Comparison of ENCODE assay signal across 8 cellular contexts in the genomic region with DNA sequence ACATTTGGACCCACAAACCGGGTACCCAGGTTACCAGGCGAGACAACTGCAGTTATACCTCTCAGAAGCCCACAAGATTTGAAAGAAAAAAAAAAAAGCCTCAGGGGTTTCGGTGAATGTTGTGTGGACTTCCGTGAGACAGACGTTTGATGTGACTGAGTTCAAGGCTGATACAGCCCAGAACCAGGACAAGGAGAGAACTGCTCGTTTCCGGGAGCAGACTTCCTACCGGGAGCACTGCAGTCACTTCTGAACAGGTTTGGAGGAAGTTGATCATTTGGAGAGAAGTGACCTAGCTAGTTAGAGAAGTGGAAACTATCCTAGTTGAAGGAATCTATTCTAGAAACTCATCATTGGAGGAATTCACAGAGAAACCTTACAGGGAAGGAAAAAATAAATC. TPM values are rescaled to one million over a fixed set of nuclear protein-coding genes. Genes with fewer than 3 reads are reported as not detected.
DNase-seq lines count a peak whose midpoint lies in the region; ATAC-seq and TF ChIP-seq lines count a peak whose summit lies in the region.

No MANE protein-coding gene starts in this region.

- intact Hi-C loops in left ventricle myocardium inferior (cut with micrococcal nuclease) (loop anchor here (10.0 kb wide), 1 partner anchor 52 kb away; a partner anchor contains a TSS), cardiac septum (cut with DNase I) (no loop called here), uterus (cut with DNase I; ENCODE audit: low total_unique reads) (no loop called here)

- H3K27ac ChIP-seq in left ventricle myocardium inferior (replicated peaks), result peak overlapping the region; percentile 99
- H3K27ac ChIP-seq in lung (ENCODE audit: low read depth in 1 of 2, low read length in 1 of 2), result peak overlapping the region in 1 of 2 donors; percentile 63
- peak overlapping the region; percentile 96 to 99 for H3K27ac ChIP-seq in uterus

- H3K27ac Mint-ChIP-seq in activated naive CD8-positive, alpha-beta T cell, result peak overlapping the region; percentile 99

- no peaks in the 10 kb centered on the region for H3K9me3 Mint-ChIP-seq in activated naive CD8-positive, alpha-beta T cell (ENCODE audit: low read depth)

- ATAC-seq in lung (ENCODE audit: insufficient read depth, low FRiP score), result no peak

- H3K4me3 ChIP-seq in left ventricle myocardium inferior, result peak overlapping the region; percentile 77
- peak overlapping the region; percentile 33 for H3K4me3 ChIP-seq in lung
- H3K4me3 ChIP-seq in uterus, result peak overlapping the region; percentile 57 to 77

- H3K27me3 ChIP-seq in left ventricle myocardium inferior (ENCODE audit: low read depth) (no peaks in the 10 kb centered on the region), lung (ENCODE audit: control insufficient read depth, insufficient read depth) (no peaks in the 10 kb centered on the region), uterus (no peaks in the 10 kb centered on the region)

- H3K27me3 Mint-ChIP-seq in activated naive CD8-positive, alpha-beta T cell, result no peaks in the 10 kb centered on the region

- WGBS in lung, 2 donors, result 13 to 17% methylated on average over 8 of the region's 8 CpGs

- TF ChIP-seq CTCF in left ventricle myocardium inferior (IDR thresholded peaks at IDR 0.05; ENCODE audit: borderline replicate concordance), result no peak
- TF ChIP-seq CTCF in lung (IDR thresholded peaks at IDR 0.05; ENCODE audit: control extremely low read depth, extremely low read depth), result no peak
- TF ChIP-seq CTCF in uterus (IDR thresholded peaks at IDR 0.05), result no peak

- no peaks in the 10 kb centered on the region for H3K36me3 ChIP-seq in left ventricle myocardium inferior
- H3K36me3 ChIP-seq in lung (ENCODE audit: control insufficient read depth in 2 of 2, insufficient read depth in 2 of 2, low read length in 2 of 2), result no peaks in the 10 kb centered on the region
- no peaks in the 10 kb centered on the region for H3K36me3 ChIP-seq in uterus

- no peaks in the 10 kb centered on the region for H3K36me3 Mint-ChIP-seq in activated naive CD8-positive, alpha-beta T cell

- peaks cover 78% of the 10 kb centered on the region for H3K4me1 Mint-ChIP-seq in activated naive CD8-positive, alpha-beta T cell (ENCODE audit: low read depth)

- peak overlapping the region; percentile 96 for H3K4me3 Mint-ChIP-seq in activated naive CD8-positive, alpha-beta T cell

- H3K4me1 ChIP-seq in left ventricle myocardium inferior (peaks cover 63% of the 10 kb centered on the region), lung (ENCODE audit: control insufficient read depth in 2 of 2, insufficient read depth in 2 of 2, low read length in 2 of 2) (peaks cover 8 to 11% of the 10 kb centered on the region in 2 donors), uterus (no peaks in the 10 kb centered on the region)

- TF ChIP-seq POLR2A in uterus (IDR thresholded peaks at IDR 0.05), result no peak

- H3K9me3 ChIP-seq in left ventricle myocardium inferior (replicated peaks) (no peaks in the 10 kb centered on the region), lung (ENCODE audit: control insufficient read depth in 2 of 2, insufficient read depth in 1 of 2, low read length in 1 of 2) (no peaks in the 10 kb centered on the region), uterus (no peaks in the 10 kb centered on the region)

- DNase-seq in left ventricle myocardium inferior, result no peak
- no peak for DNase-seq in cardiac septum (ENCODE audit: low spot score)
- DNase-seq in lung (ENCODE audit: low spot score), result no peak
- no peak for DNase-seq in uterus
- no peak for DNase-seq in HK-2 (ENCODE audit: unreplicated experiment)
- DNase-seq in NCI-H2171 treated with DMSO at 0.1 percent for 48 hours (lab: John Stamatoyannopoulos, UW), result no peak
- DNase-seq in COLO829 (ENCODE audit: low spot score), result no peak

RNA-seq across cellular contexts. Expression of a gene that starts 0.8 kb away (rescaled TPM):
- total RNA-seq in left ventricle myocardium inferior (7.8 TPM), cardiac septum (10.5 TPM), lung (10 to 100 TPM; 43.8 to 48.5 TPM), uterus (100 to 1,000 TPM in 1 of 4 donors, 10 to 100 TPM in 3; 31.3 to 118 (median 68.6) TPM)
- 100 to 1,000 TPM in 1 of 2 donors, 10 to 100 TPM in 1; 43.1 to 133 TPM for polyA plus RNA-seq in lung

RNA-seq across cellular contexts. Expression of a gene that starts 3.3 kb away (rescaled TPM):
- total RNA-seq in left ventricle myocardium inferior (18.6 TPM), cardiac septum (23.4 TPM), lung (10 to 100 TPM; 33.2 to 37.7 TPM), uterus (10 to 100 TPM; 13.6 to 52.6 (median 39.2) TPM)
- 10 to 100 TPM; 13.1 to 16.8 TPM for polyA plus RNA-seq in lung

RNA-seq across cellular contexts. Expression of a gene that starts 13.0 kb away (rescaled TPM):
- total RNA-seq in left ventricle myocardium inferior, result 1.0 TPM
- total RNA-seq in cardiac septum, result 1.3 TPM
- 1 to 10 TPM; 3.7 to 7.5 TPM for total RNA-seq in lung
- polyA plus RNA-seq in lung, result 1 to 10 TPM in 1 of 2 donors, under 1 TPM in 1; 0.41 to 2.0 TPM
- 1 to 10 TPM in 2 of 4 donors, not detected in 2; 5.0 to 5.3 TPM for total RNA-seq in uterus

RNA-seq across cellular contexts. Expression of a gene that starts 26.0 kb away (rescaled TPM):
- not detected for total RNA-seq in left ventricle myocardium inferior
- 1.3 TPM for total RNA-seq in cardiac septum
- total RNA-seq in lung, result 1 to 10 TPM; 2.2 to 3.7 TPM
- 10 to 100 TPM in 1 of 2 donors, 1 to 10 TPM in 1; 2.0 to 14.1 TPM for polyA plus RNA-seq in lung
- total RNA-seq in uterus, result 1 to 10 TPM in 1 of 4 donors, not detected in 3; 1.2 TPM

RNA-seq across cellular contexts. Expression of a gene that starts 51.3 kb away (rescaled TPM):
- total RNA-seq in left ventricle myocardium inferior (8.3 TPM), cardiac septum (10.4 TPM), lung (10 to 100 TPM; 28.1 to 34.6 TPM), uterus (10 to 100 TPM; 42.6 to 67.9 (median 56.2) TPM)
- polyA plus RNA-seq in lung, result 10 to 100 TPM; 19.8 to 46.4 TPM
